25 cellular contexts compared by ENCODE assay signal in genomic region chr7:1488016-1488415, GRCh38. TPM values are rescaled to one million over a fixed set of nuclear protein-coding genes. Genes with fewer than 3 reads are reported as not detected.
DNase-seq lines count a peak whose midpoint lies in the region; ATAC-seq, FAIRE-seq and TF ChIP-seq lines count a peak whose summit lies in the region.
"Had no signal": no experiment of that assay in that cellular context is flagged by ENCODE, and none has a peak within 500 bp of the region (broad histone marks: within the 10 kb centered on the region; RNA-seq: fewer than 3 reads in every experiment).

No MANE protein-coding gene starts in this region.

- TF ChIP-seq CTCF in HCT116 (IDR thresholded peaks at IDR 0.05 in 2 of 3, conservative IDR thresholded peaks at IDR 0.05 in 1 of 3; ENCODE audit: borderline replicate concordance in 1 of 3, insufficient read depth in 1 of 3, low read depth in 2 of 3, low read length in 2 of 3) (no peak), GM12878 (IDR thresholded peaks at IDR 0.05 in 2 of 3, conservative IDR thresholded peaks at IDR 0.05 in 1 of 3; ENCODE audit: control insufficient read depth in 2 of 3, extremely low read depth in 1 of 3, insufficient read depth in 1 of 3, low read depth in 3 of 3, low read length in 3 of 3) (no peak), neural crest cell (conservative IDR thresholded peaks at IDR 0.05) (no peak)

- BruUV-seq in HCT116 (replicated peaks; lab: Mats Ljungman, UMichigan) (no TSS peak), GM12878 (replicated peaks; lab: Mats Ljungman, UMichigan) (no TSS peak)

- H3K36me3 Mint-ChIP-seq in neural crest cell (ENCODE audit: low read depth): peaks cover 7% of the 10 kb centered on the region

- DNase-seq in HCT116 (ENCODE audit: low read depth, low spot score) (no peak), GM12878 (ENCODE audit: low read depth, low spot score) (no peak), neural crest cell (ENCODE audit: low read depth, low spot score) (no peak), urothelium cell line (ENCODE audit: low spot score) (no peak), KG1 (lab: John Stamatoyannopoulos, UW) (no peak)
- DNase-seq: AML-193; C1 segment of cervical spinal cord; CD4-positive, alpha-beta memory T cell; COR-L47; DMS53; GOT3; HCEC 1CT; MV-4-11; NCI-H1105 treated with DMSO at 0.1 percent for 48 hours; NCI-H2029; NCI-H446 treated with DMSO at 0.1 percent for 48 hours; NCI-H526; NCI-H82; NK-92 treated with Interleukin-12 subunit alpha and Interleukin-12 subunit beta, amount 100 ng/mL, for 24 hours; PC-3; SK-N-SH had no signal

- H3K36me3 ChIP-seq in HCT116 (ENCODE audit: control insufficient read depth in 1 of 2, insufficient read depth in 2 of 2, low read length in 2 of 2) (peaks cover 28 to 39% of the 10 kb centered on the region in 2 experiments; a peak in 3 of 4 replicates), GM12878 (ENCODE audit: control insufficient read depth in 2 of 2, insufficient read depth in 2 of 2, low read length in 1 of 2) (peaks cover 5 to 34% of the 10 kb centered on the region in 2 experiments; a peak in 3 of 4 replicates)

- POLR2A ChIA-PET in HCT116 (lab: Charles Lee): no interaction called here
- POLR2A ChIA-PET in GM12878 (lab: Charles Lee): no interaction called here

- no peaks in the 10 kb centered on the region for H3K9me3 Mint-ChIP-seq in neural crest cell
- H3K9me3 Mint-ChIP-seq: CD4-positive, alpha-beta memory T cell had no signal

- SMC1A ChIA-PET in GM12878 (lab: Charles Lee; ENCODE audit: uncharacterized antibody, unreplicated experiment): no interaction called here

- no peaks in the 10 kb centered on the region for H3K27me3 Mint-ChIP-seq in neural crest cell (ENCODE audit: low read depth)
- H3K27me3 Mint-ChIP-seq: CD4-positive, alpha-beta memory T cell had no signal

- CTCF ChIA-PET in HCT116 (lab: Charles Lee): no interaction called here
- CTCF ChIA-PET in GM12878 (lab: Yijun Ruan, JAX): interaction anchor here (1.6 kb wide), 1 partner anchor 14 kb away, joined by 3 read pairs; no protein-coding TSS in a partner anchor

- no peak for TF ChIP-seq EP300 in GM12878 (IDR thresholded peaks at IDR 0.05; ENCODE audit: borderline replicate concordance in 1 of 2, control insufficient read depth in 1 of 2, low read depth in 2 of 2, low read length in 2 of 2)

- TF ChIP-seq POLR2A in HCT116 (IDR thresholded peaks at IDR 0.05; ENCODE audit: borderline replicate concordance, extremely low read depth, insufficient read depth, insufficient read length) (no peak), GM12878 (IDR thresholded peaks at IDR 0.05; ENCODE audit: low read depth, low read length) (0 out of 2 replicates have a peak, but pooled peaks have one; percentile 3)

- no peak overlapping the region for H3K4me2 ChIP-seq in HCT116 (ENCODE audit: low read length)
- no peak overlapping the region for H3K4me2 ChIP-seq in GM12878 (ENCODE audit: control insufficient read depth, insufficient read depth)
- H3K4me2 ChIP-seq: A549, SK-N-SH had no signal

- no peak overlapping the region for H3K4me3 ChIP-seq in HCT116 (replicated peaks in 1 of 2; ENCODE audit: low read depth in 1 of 2, low read length in 2 of 2)
- H3K4me3 ChIP-seq in GM12878: no peak overlapping the region
- H3K4me3 ChIP-seq: A549 had no signal

- in situ Hi-C loops in GM12878 (cut with MboI): no loop called here

- H3K4me3 Mint-ChIP-seq in neural crest cell: no peak overlapping the region
- H3K4me3 Mint-ChIP-seq: CD4-positive, alpha-beta memory T cell had no signal

- RAD21 ChIA-PET in HCT116 (lab: Charles Lee; ENCODE audit: low non-redundant PET in 1 of 2, low total read pairs in 2 of 2, uncharacterized antibody in 2 of 2, unreplicated experiment in 2 of 2) (no interaction called here), GM12878 (lab: Charles Lee; ENCODE audit: unreplicated experiment) (no interaction called here)

- no peaks in the 10 kb centered on the region for H3K9me2 ChIP-seq in HCT116 (ENCODE audit: insufficient read depth)
- H3K9me2 ChIP-seq: SK-N-SH had no signal

- TF ChIP-seq RAD21 in HCT116 (IDR thresholded peaks at IDR 0.05; ENCODE audit: low read depth) (no peak), GM12878 (IDR thresholded peaks at IDR 0.05; ENCODE audit: insufficient read depth, low read depth, low read length) (no peak)

- peak; percentile 5; the same call in 1 of the 2 replicates for ATAC-seq in HCT116
- ATAC-seq in GM12878: no peak
- no peak for ATAC-seq in GM18858 (IDR thresholded peaks at IDR 0.05; ENCODE audit: unreplicated experiment)
- ATAC-seq in HG02970 (IDR thresholded peaks at IDR 0.05; ENCODE audit: low FRiP score, unreplicated experiment): no peak
- ATAC-seq: A549, HepG2, PC-3 had no signal

- H3K27me3 ChIP-seq in HCT116 (ENCODE audit: insufficient read depth, low read length): no peaks in the 10 kb centered on the region
- H3K27me3 ChIP-seq in GM12878 (replicated peaks in 1 of 2; ENCODE audit: control insufficient read depth in 2 of 2, insufficient read depth in 2 of 2, low read length in 1 of 2): no peaks in the 10 kb centered on the region

- H3K79me2 ChIP-seq in HCT116 (ENCODE audit: insufficient read depth, low read length) (no peaks in the 10 kb centered on the region; the same call in 1 of the 2 replicates), GM12878 (ENCODE audit: control insufficient read depth, insufficient read depth, low read length) (no peaks in the 10 kb centered on the region)

- no peaks in the 10 kb centered on the region for H3K4me1 Mint-ChIP-seq in neural crest cell

- no peaks in the 10 kb centered on the region for H3K4me1 ChIP-seq in HCT116 (ENCODE audit: control insufficient read depth in 1 of 2, insufficient read depth in 2 of 2, low read length in 2 of 2)
- H3K4me1 ChIP-seq in GM12878 (ENCODE audit: control insufficient read depth, insufficient read depth, low read length): no peaks in the 10 kb centered on the region
- H3K4me1 ChIP-seq: A549 had no signal

- no peak overlapping the region for H3K9ac ChIP-seq in HCT116 (ENCODE audit: low read length)
- no peak overlapping the region for H3K9ac ChIP-seq in GM12878 (ENCODE audit: control insufficient read depth, insufficient read depth, low read length)
- H3K9ac ChIP-seq: SK-N-SH had no signal

- WGBS in GM12878 (ENCODE audit: insufficient coverage, insufficient replicate concordance, low lambda C conversion rate, missing lambda C conversion rate): 88% methylated on average over 20 of the region's 20 CpGs

- H3K9me3 ChIP-seq in HCT116 (ENCODE audit: control insufficient read depth in 1 of 2, insufficient read depth in 1 of 2, low read depth in 1 of 2, low read length in 2 of 2) (no peaks in the 10 kb centered on the region), GM12878 (replicated peaks; ENCODE audit: control insufficient read depth, insufficient read depth, low read length) (no peaks in the 10 kb centered on the region)
- H3K9me3 ChIP-seq: A549, SK-N-SH had no signal

- H2AFZ ChIP-seq in HCT116 (ENCODE audit: low read depth, low read length, poor library complexity, severe bottlenecking) (no peak overlapping the region), GM12878 (ENCODE audit: control insufficient read depth, low read depth, low read length) (no peak overlapping the region)

- peak overlapping the region; percentile 58 for H3K27ac Mint-ChIP-seq in neural crest cell (ENCODE audit: unreplicated experiment)

- H3K27ac ChIP-seq in HCT116 (ENCODE audit: low read depth, low read length) (no peak overlapping the region), GM12878 (ENCODE audit: control insufficient read depth, insufficient read depth) (no peak overlapping the region)
- H3K27ac ChIP-seq: A549 had no signal

- no peaks in the 10 kb centered on the region for H4K20me1 ChIP-seq in HCT116 (ENCODE audit: insufficient read depth)
- H4K20me1 ChIP-seq in GM12878 (ENCODE audit: control insufficient read depth, insufficient read depth): no peaks in the 10 kb centered on the region

- intact Hi-C loops in HCT116 (cut with micrococcal nuclease) (no loop called here), GM12878 (cut with micrococcal nuclease; ENCODE audit: unreplicated experiment) (no loop called here)

- FAIRE-seq in GM12878 (lab: Jason Lieb, UNC): no peak
- FAIRE-seq in urothelium cell line (lab: Jason Lieb, UNC): peak; percentile 80
- FAIRE-seq: A549, HepG2 had no signal

RNA-seq across cellular contexts. Expression of gene INTS1, which starts 16.2 kb away (rescaled TPM):
- total RNA-seq in HCT116 (2021; ENCODE audit: unreplicated experiment): 167 TPM
- polyA plus RNA-seq in HCT116 (2012): 100 TPM in 2 replicates
- 84.3 and 100.0 TPM in 2 replicates for total RNA-seq in GM12878 (2013; cell fraction: nucleolus; rRNA removed)
- total RNA-seq in GM12878 (2014; rRNA removed): 14.6 and 19.5 TPM in 2 replicates
- total RNA-seq in GM12878 (2014; rRNA removed; fragmentation: Illumina TruSeq; extraction: Trizol): 6.9 and 10.0 TPM in 2 replicates
- 76.5 and 89.0 TPM in 2 replicates for total RNA-seq in GM12878 (2021)
- 15.0 TPM for polyA plus RNA-seq in GM12878 (2011; ENCODE audit: low read depth)
- 4.0 and 7.5 TPM in 2 replicates for polyA plus RNA-seq in GM12878 (2011; rRNA removed)
- polyA plus RNA-seq in GM12878 (2011; cell fraction: cytosol; rRNA removed): 13.2 and 20.1 TPM in 2 replicates
- 171 and 228 TPM in 2 replicates for polyA plus RNA-seq in GM12878 (2011; cell fraction: nucleus; rRNA removed)
- 37.9 and 40.3 TPM in 2 replicates for polyA plus RNA-seq in GM12878 (2012)
- polyA plus RNA-seq in GM12878 (2014; fragmentation: Illumina TruSeq; extraction: Trizol): 0.98 and 10.6 TPM in 2 replicates
- 1 to 10 TPM in 1 of 2 experiments, under 1 TPM in 1; 0.52 to 1.5 TPM for polyA plus RNA-seq in GM12878 (2014; fragmentation: Nextera tagmentation; extraction: Ambion mirVana)
- 35.1 and 40.6 TPM in 2 replicates for polyA plus RNA-seq in GM12878 (2014; rRNA removed)
- 10 to 100 TPM; 37.0 to 38.3 TPM for polyA plus RNA-seq in GM12878 (2016; fragmentation: Nextera tagmentation; extraction: Ambion mirVana)
- polyA minus RNA-seq in GM12878 (2011; rRNA and poly(A)+ RNA removed): 10.7 and 23.6 TPM in 2 replicates
- 17.7 and 24.6 TPM in 2 replicates for polyA minus RNA-seq in GM12878 (2011; cell fraction: cytosol; rRNA and poly(A)+ RNA removed)
- polyA minus RNA-seq in GM12878 (2011; cell fraction: nucleus; rRNA and poly(A)+ RNA removed): 30.1 and 54.0 TPM in 2 replicates
- total RNA-seq in neural crest cell: 123 and 134 TPM in 2 replicates

RNA-seq across cellular contexts. Expression of gene MICALL2, which starts 28.7 kb away (rescaled TPM):
- total RNA-seq in HCT116 (2021; ENCODE audit: unreplicated experiment): 60.7 TPM
- polyA plus RNA-seq in HCT116 (2012): 37.9 and 38.6 TPM in 2 replicates
- total RNA-seq in GM12878 (2013; cell fraction: nucleolus; rRNA removed): 5.2 and 7.5 TPM in 2 replicates
- 0.11 and 1.1 TPM in 2 replicates for total RNA-seq in GM12878 (2014; rRNA removed)
- total RNA-seq in GM12878 (2014; rRNA removed; fragmentation: Illumina TruSeq; extraction: Trizol): 0.04 and 0.09 TPM in 2 replicates
- total RNA-seq in GM12878 (2021): 0.72 and 1.7 TPM in 2 replicates
- 0.16 TPM for polyA plus RNA-seq in GM12878 (2011; ENCODE audit: low read depth)
- polyA plus RNA-seq in GM12878 (2011; rRNA removed): 0.29 and 0.37 TPM in 2 replicates
- 0.52 and 0.55 TPM in 2 replicates for polyA plus RNA-seq in GM12878 (2011; cell fraction: cytosol; rRNA removed)
- polyA plus RNA-seq in GM12878 (2011; cell fraction: nucleus; rRNA removed): 12.5 and 13.1 TPM in 2 replicates
- 0.73 and 1.2 TPM in 2 replicates for polyA plus RNA-seq in GM12878 (2012)
- polyA plus RNA-seq in GM12878 (2014; fragmentation: Illumina TruSeq; extraction: Trizol): not detected in 2 replicates
- not detected for polyA plus RNA-seq in GM12878 (2014; fragmentation: Nextera tagmentation; extraction: Ambion mirVana)
- 0.83 and 1.3 TPM in 2 replicates for polyA plus RNA-seq in GM12878 (2014; rRNA removed)
- polyA plus RNA-seq in GM12878 (2016; fragmentation: Nextera tagmentation; extraction: Ambion mirVana): 1 to 10 TPM in 1 of 2 experiments, under 1 TPM in 1; 0.39 to 1.1 TPM
- polyA minus RNA-seq in GM12878 (2011; rRNA and poly(A)+ RNA removed): 0.37 and 1.6 TPM in 2 replicates
- 0.31 and 1.5 TPM in 2 replicates for polyA minus RNA-seq in GM12878 (2011; cell fraction: cytosol; rRNA and poly(A)+ RNA removed)
- 1.8 and 3.5 TPM in 2 replicates for polyA minus RNA-seq in GM12878 (2011; cell fraction: nucleus; rRNA and poly(A)+ RNA removed)
- total RNA-seq in neural crest cell: 17.7 and 18.7 TPM in 2 replicates

RNA-seq across cellular contexts. Expression of gene MAFK, which starts 42.5 kb away (rescaled TPM):
- total RNA-seq in HCT116 (2021; ENCODE audit: unreplicated experiment): 56.3 TPM
- 35.3 and 61.9 TPM in 2 replicates for polyA plus RNA-seq in HCT116 (2012)
- 15.1 and 16.9 TPM in 2 replicates for total RNA-seq in GM12878 (2013; cell fraction: nucleolus; rRNA removed)
- 11.0 and 13.8 TPM in 2 replicates for total RNA-seq in GM12878 (2014; rRNA removed)
- 3.3 and 4.0 TPM in 2 replicates for total RNA-seq in GM12878 (2014; rRNA removed; fragmentation: Illumina TruSeq; extraction: Trizol)
- 24.3 and 24.5 TPM in 2 replicates for total RNA-seq in GM12878 (2021)
- polyA plus RNA-seq in GM12878 (2011; ENCODE audit: low read depth): 3.0 TPM
- polyA plus RNA-seq in GM12878 (2011; rRNA removed): 2.2 and 3.5 TPM in 2 replicates
- 4.0 and 5.5 TPM in 2 replicates for polyA plus RNA-seq in GM12878 (2011; cell fraction: cytosol; rRNA removed)
- polyA plus RNA-seq in GM12878 (2011; cell fraction: nucleus; rRNA removed): 27.4 and 48.1 TPM in 2 replicates
- polyA plus RNA-seq in GM12878 (2012): 10.2 and 16.3 TPM in 2 replicates
- polyA plus RNA-seq in GM12878 (2014; fragmentation: Illumina TruSeq; extraction: Trizol): 0.82 and 3.0 TPM in 2 replicates
- polyA plus RNA-seq in GM12878 (2014; fragmentation: Nextera tagmentation; extraction: Ambion mirVana): under 1 TPM; 0.10 to 0.26 TPM
- polyA plus RNA-seq in GM12878 (2014; rRNA removed): 11.9 and 17.0 TPM in 2 replicates
- polyA plus RNA-seq in GM12878 (2016; fragmentation: Nextera tagmentation; extraction: Ambion mirVana): 1 to 10 TPM; 1.3 to 1.4 TPM
- 1.8 and 5.4 TPM in 2 replicates for polyA minus RNA-seq in GM12878 (2011; rRNA and poly(A)+ RNA removed)
- 4.8 and 6.5 TPM in 2 replicates for polyA minus RNA-seq in GM12878 (2011; cell fraction: cytosol; rRNA and poly(A)+ RNA removed)
- 3.6 and 8.4 TPM in 2 replicates for polyA minus RNA-seq in GM12878 (2011; cell fraction: nucleus; rRNA and poly(A)+ RNA removed)
- total RNA-seq in neural crest cell: 2.5 and 2.9 TPM in 2 replicates

Comparison
In these comparisons a context has a peak if more than half of its experiments do, and no peak if none do; other contexts are left out.
1. Of the 18 proteins assayed by ChIP-seq in both GM12878 and HCT116: peak only in GM12878: POLR2A; only in HCT116: none; in both: none; in neither: 17.